In the genomic region with DNA sequence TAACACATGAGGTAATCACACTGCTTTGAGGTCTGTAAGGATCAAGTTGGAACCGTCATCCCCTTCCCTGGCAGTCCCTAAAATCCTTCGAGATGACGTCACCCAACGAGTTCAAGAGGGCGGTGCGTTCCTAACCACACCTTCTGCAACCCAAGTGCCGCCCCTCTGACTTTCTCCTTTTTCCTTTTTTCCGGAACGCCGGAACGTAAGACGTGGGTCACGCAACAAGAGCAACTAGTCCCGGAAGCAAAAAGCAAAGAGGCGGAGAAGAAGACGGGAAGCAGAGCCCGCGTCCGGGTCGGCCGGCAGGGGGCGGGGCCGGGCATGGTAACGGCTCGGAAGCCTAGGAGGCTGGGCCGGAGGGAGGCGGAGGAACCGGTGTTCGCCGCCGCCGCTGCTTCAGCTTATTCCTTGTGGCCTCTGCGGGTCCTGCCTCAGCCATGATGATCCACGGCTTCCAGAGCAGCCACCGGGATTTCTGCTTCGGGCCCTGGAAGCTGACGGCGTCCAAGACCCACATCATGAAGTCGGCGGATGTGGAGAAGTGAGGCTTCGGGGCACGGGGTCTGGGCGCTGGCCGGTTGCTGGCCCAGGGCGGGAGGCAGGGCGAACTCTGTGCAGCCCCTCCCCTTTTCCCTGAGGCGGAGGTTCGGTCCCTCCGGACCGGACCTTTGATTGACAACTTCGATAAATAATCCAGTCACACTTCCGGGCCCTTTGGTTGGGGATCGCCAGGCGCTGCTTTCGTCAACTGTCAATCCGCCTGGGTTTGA, we compare ENCODE assay signal across 1 cellular context.
TF ChIP-seq lines count a peak whose summit lies in the region.

A gene (plus strand): TSS at position 325 of the 773 bp plus-strand sequence. CDS start 116 bp downstream, at position 441.

TF ChIP-seq in GM12878, 131 proteins besides CTCF, POLR2A, EP300 and RAD21 (continued from another document and continues in another):
- TF ChIP-seq, protein P1, sequence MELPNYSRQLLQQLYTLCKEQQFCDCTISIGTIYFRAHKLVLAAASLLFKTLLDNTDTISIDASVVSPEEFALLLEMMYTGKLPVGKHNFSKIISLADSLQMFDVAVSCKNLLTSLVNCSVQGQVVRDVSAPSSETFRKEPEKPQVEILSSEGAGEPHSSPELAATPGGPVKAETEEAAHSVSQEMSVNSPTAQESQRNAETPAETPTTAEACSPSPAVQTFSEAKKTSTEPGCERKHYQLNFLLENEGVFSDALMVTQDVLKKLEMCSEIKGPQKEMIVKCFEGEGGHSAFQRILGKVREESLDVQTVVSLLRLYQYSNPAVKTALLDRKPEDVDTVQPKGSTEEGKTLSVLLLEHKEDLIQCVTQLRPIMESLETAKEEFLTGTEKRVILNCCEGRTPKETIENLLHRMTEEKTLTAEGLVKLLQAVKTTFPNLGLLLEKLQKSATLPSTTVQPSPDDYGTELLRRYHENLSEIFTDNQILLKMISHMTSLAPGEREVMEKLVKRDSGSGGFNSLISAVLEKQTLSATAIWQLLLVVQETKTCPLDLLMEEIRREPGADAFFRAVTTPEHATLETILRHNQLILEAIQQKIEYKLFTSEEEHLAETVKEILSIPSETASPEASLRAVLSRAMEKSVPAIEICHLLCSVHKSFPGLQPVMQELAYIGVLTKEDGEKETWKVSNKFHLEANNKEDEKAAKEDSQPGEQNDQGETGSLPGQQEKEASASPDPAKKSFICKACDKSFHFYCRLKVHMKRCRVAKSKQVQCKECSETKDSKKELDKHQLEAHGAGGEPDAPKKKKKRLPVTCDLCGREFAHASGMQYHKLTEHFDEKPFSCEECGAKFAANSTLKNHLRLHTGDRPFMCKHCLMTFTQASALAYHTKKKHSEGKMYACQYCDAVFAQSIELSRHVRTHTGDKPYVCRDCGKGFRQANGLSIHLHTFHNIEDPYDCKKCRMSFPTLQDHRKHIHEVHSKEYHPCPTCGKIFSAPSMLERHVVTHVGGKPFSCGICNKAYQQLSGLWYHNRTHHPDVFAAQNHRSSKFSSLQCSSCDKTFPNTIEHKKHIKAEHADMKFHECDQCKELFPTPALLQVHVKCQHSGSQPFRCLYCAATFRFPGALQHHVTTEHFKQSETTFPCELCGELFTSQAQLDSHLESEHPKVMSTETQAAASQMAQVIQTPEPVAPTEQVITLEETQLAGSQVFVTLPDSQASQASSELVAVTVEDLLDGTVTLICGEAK (IDR thresholded peaks at IDR 0.05; ENCODE audit: borderline replicate concordance): peak; percentile 93
- TF ChIP-seq, protein P2, sequence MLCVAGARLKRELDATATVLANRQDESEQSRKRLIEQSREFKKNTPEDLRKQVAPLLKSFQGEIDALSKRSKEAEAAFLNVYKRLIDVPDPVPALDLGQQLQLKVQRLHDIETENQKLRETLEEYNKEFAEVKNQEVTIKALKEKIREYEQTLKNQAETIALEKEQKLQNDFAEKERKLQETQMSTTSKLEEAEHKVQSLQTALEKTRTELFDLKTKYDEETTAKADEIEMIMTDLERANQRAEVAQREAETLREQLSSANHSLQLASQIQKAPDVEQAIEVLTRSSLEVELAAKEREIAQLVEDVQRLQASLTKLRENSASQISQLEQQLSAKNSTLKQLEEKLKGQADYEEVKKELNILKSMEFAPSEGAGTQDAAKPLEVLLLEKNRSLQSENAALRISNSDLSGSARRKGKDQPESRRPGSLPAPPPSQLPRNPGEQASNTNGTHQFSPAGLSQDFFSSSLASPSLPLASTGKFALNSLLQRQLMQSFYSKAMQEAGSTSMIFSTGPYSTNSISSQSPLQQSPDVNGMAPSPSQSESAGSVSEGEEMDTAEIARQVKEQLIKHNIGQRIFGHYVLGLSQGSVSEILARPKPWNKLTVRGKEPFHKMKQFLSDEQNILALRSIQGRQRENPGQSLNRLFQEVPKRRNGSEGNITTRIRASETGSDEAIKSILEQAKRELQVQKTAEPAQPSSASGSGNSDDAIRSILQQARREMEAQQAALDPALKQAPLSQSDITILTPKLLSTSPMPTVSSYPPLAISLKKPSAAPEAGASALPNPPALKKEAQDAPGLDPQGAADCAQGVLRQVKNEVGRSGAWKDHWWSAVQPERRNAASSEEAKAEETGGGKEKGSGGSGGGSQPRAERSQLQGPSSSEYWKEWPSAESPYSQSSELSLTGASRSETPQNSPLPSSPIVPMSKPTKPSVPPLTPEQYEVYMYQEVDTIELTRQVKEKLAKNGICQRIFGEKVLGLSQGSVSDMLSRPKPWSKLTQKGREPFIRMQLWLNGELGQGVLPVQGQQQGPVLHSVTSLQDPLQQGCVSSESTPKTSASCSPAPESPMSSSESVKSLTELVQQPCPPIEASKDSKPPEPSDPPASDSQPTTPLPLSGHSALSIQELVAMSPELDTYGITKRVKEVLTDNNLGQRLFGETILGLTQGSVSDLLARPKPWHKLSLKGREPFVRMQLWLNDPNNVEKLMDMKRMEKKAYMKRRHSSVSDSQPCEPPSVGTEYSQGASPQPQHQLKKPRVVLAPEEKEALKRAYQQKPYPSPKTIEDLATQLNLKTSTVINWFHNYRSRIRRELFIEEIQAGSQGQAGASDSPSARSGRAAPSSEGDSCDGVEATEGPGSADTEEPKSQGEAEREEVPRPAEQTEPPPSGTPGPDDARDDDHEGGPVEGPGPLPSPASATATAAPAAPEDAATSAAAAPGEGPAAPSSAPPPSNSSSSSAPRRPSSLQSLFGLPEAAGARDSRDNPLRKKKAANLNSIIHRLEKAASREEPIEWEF (IDR thresholded peaks at IDR 0.05; ENCODE audit: insufficient replicate concordance, low read depth, low read length): no peak
- TF ChIP-seq, protein P3, sequence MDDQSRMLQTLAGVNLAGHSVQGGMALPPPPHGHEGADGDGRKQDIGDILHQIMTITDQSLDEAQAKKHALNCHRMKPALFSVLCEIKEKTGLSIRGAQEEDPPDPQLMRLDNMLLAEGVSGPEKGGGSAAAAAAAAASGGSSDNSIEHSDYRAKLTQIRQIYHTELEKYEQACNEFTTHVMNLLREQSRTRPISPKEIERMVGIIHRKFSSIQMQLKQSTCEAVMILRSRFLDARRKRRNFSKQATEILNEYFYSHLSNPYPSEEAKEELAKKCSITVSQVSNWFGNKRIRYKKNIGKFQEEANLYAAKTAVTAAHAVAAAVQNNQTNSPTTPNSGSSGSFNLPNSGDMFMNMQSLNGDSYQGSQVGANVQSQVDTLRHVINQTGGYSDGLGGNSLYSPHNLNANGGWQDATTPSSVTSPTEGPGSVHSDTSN (IDR thresholded peaks at IDR 0.05; ENCODE audit: insufficient replicate concordance, low read depth, low read length): peak; percentile 82
- TF ChIP-seq, protein P4, sequence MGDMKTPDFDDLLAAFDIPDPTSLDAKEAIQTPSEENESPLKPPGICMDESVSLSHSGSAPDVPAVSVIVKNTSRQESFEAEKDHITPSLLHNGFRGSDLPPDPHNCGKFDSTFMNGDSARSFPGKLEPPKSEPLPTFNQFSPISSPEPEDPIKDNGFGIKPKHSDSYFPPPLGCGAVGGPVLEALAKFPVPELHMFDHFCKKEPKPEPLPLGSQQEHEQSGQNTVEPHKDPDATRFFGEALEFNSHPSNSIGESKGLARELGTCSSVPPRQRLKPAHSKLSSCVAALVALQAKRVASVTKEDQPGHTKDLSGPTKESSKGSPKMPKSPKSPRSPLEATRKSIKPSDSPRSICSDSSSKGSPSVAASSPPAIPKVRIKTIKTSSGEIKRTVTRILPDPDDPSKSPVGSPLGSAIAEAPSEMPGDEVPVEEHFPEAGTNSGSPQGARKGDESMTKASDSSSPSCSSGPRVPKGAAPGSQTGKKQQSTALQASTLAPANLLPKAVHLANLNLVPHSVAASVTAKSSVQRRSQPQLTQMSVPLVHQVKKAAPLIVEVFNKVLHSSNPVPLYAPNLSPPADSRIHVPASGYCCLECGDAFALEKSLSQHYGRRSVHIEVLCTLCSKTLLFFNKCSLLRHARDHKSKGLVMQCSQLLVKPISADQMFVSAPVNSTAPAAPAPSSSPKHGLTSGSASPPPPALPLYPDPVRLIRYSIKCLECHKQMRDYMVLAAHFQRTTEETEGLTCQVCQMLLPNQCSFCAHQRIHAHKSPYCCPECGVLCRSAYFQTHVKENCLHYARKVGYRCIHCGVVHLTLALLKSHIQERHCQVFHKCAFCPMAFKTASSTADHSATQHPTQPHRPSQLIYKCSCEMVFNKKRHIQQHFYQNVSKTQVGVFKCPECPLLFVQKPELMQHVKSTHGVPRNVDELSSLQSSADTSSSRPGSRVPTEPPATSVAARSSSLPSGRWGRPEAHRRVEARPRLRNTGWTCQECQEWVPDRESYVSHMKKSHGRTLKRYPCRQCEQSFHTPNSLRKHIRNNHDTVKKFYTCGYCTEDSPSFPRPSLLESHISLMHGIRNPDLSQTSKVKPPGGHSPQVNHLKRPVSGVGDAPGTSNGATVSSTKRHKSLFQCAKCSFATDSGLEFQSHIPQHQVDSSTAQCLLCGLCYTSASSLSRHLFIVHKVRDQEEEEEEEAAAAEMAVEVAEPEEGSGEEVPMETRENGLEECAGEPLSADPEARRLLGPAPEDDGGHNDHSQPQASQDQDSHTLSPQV (IDR thresholded peaks at IDR 0.05): no peak
- TF ChIP-seq HDAC2 (IDR thresholded peaks at IDR 0.05): no peak
- TF ChIP-seq, protein P5, sequence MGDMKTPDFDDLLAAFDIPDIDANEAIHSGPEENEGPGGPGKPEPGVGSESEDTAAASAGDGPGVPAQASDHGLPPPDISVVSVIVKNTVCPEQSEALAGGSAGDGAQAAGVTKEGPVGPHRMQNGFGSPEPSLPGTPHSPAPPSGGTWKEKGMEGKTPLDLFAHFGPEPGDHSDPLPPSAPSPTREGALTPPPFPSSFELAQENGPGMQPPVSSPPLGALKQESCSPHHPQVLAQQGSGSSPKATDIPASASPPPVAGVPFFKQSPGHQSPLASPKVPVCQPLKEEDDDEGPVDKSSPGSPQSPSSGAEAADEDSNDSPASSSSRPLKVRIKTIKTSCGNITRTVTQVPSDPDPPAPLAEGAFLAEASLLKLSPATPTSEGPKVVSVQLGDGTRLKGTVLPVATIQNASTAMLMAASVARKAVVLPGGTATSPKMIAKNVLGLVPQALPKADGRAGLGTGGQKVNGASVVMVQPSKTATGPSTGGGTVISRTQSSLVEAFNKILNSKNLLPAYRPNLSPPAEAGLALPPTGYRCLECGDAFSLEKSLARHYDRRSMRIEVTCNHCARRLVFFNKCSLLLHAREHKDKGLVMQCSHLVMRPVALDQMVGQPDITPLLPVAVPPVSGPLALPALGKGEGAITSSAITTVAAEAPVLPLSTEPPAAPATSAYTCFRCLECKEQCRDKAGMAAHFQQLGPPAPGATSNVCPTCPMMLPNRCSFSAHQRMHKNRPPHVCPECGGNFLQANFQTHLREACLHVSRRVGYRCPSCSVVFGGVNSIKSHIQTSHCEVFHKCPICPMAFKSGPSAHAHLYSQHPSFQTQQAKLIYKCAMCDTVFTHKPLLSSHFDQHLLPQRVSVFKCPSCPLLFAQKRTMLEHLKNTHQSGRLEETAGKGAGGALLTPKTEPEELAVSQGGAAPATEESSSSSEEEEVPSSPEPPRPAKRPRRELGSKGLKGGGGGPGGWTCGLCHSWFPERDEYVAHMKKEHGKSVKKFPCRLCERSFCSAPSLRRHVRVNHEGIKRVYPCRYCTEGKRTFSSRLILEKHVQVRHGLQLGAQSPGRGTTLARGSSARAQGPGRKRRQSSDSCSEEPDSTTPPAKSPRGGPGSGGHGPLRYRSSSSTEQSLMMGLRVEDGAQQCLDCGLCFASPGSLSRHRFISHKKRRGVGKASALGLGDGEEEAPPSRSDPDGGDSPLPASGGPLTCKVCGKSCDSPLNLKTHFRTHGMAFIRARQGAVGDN (IDR thresholded peaks at IDR 0.05): 0 out of 2 replicates have a peak, but pooled peaks have one; percentile 63
- TF ChIP-seq ZNF207 (IDR thresholded peaks at IDR 0.05; ENCODE audit: borderline replicate concordance): no peak; the same call in 1 of the 2 replicates
- no peak for TF ChIP-seq SMAD1 (IDR thresholded peaks at IDR 0.05; ENCODE audit: low read depth, partially characterized antibody)
- peak; percentile 22 to 35; a peak in 2 of 3 replicates for TF ChIP-seq EGR1 (IDR thresholded peaks at IDR 0.05; ENCODE audit: borderline replicate concordance in 1 of 2, low read depth in 2 of 2, low read length in 2 of 2)
- no peak for TF ChIP-seq ZBED1 (IDR thresholded peaks at IDR 0.05; ENCODE audit: borderline replicate concordance)
- TF ChIP-seq ZSCAN29 (IDR thresholded peaks at IDR 0.05): no peak
- TF ChIP-seq RBBP5 (conservative IDR thresholded peaks at IDR 0.05): no peak
- no peak for TF ChIP-seq CBX5 (IDR thresholded peaks at IDR 0.05; ENCODE audit: low read depth)
- TF ChIP-seq IKZF2 (IDR thresholded peaks at IDR 0.05): peak; percentile 94 to 95
- TF ChIP-seq, protein P6, sequence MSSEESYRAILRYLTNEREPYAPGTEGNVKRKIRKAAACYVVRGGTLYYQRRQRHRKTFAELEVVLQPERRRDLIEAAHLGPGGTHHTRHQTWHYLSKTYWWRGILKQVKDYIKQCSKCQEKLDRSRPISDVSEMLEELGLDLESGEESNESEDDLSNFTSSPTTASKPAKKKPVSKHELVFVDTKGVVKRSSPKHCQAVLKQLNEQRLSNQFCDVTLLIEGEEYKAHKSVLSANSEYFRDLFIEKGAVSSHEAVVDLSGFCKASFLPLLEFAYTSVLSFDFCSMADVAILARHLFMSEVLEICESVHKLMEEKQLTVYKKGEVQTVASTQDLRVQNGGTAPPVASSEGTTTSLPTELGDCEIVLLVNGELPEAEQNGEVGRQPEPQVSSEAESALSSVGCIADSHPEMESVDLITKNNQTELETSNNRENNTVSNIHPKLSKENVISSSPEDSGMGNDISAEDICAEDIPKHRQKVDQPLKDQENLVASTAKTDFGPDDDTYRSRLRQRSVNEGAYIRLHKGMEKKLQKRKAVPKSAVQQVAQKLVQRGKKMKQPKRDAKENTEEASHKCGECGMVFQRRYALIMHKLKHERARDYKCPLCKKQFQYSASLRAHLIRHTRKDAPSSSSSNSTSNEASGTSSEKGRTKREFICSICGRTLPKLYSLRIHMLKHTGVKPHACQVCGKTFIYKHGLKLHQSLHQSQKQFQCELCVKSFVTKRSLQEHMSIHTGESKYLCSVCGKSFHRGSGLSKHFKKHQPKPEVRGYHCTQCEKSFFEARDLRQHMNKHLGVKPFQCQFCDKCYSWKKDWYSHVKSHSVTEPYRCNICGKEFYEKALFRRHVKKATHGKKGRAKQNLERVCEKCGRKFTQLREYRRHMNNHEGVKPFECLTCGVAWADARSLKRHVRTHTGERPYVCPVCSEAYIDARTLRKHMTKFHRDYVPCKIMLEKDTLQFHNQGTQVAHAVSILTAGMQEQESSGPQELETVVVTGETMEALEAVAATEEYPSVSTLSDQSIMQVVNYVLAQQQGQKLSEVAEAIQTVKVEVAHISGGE (CRISPR knock-in tag; IDR thresholded peaks at IDR 0.05): 0 out of 2 replicates have a peak, but pooled peaks have one; percentile 50
- TF ChIP-seq, protein P7, sequence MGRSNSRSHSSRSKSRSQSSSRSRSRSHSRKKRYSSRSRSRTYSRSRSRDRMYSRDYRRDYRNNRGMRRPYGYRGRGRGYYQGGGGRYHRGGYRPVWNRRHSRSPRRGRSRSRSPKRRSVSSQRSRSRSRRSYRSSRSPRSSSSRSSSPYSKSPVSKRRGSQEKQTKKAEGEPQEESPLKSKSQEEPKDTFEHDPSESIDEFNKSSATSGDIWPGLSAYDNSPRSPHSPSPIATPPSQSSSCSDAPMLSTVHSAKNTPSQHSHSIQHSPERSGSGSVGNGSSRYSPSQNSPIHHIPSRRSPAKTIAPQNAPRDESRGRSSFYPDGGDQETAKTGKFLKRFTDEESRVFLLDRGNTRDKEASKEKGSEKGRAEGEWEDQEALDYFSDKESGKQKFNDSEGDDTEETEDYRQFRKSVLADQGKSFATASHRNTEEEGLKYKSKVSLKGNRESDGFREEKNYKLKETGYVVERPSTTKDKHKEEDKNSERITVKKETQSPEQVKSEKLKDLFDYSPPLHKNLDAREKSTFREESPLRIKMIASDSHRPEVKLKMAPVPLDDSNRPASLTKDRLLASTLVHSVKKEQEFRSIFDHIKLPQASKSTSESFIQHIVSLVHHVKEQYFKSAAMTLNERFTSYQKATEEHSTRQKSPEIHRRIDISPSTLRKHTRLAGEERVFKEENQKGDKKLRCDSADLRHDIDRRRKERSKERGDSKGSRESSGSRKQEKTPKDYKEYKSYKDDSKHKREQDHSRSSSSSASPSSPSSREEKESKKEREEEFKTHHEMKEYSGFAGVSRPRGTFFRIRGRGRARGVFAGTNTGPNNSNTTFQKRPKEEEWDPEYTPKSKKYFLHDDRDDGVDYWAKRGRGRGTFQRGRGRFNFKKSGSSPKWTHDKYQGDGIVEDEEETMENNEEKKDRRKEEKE (IDR thresholded peaks at IDR 0.05): no peak
- TF ChIP-seq NFYA (IDR thresholded peaks at IDR 0.05; ENCODE audit: borderline replicate concordance, low read depth, low read length): no peak
- TF ChIP-seq CREM (IDR thresholded peaks at IDR 0.05; ENCODE audit: low read depth): peak; percentile 79
- TF ChIP-seq WRNIP1 (IDR thresholded peaks at IDR 0.05; ENCODE audit: borderline replicate concordance, low read depth, low read length): no peak
